In genomic region chr14:77148510-77149231, GRCh38 we compare ENCODE assay signal across 15 cellular contexts. TPM values are rescaled to one million over a fixed set of nuclear protein-coding genes. Genes with fewer than 3 reads are reported as not detected.
A peak's percentile ranks its signal among the peaks of the same experiment; 100 is the strongest.
DNase-seq lines count a peak whose midpoint lies in the region; ATAC-seq and TF ChIP-seq lines count a peak whose summit lies in the region.
"Had no signal": no experiment of that assay in that cellular context is flagged by ENCODE, and none has a peak within 500 bp of the region (broad histone marks: within the 10 kb centered on the region; RNA-seq: fewer than 3 reads in every experiment).

No MANE protein-coding gene starts in this region.

- no peaks in the 10 kb centered on the region for H3K9me3 Mint-ChIP-seq in GM23338
- H3K9me3 Mint-ChIP-seq: activated T-helper 2 cell treated with anti-CD3 and anti-CD28 coated beads, Interferon-gamma antibody, Interleukin-2, Interleukin-4, amounts not matched to agents 10 μg/mL and 5 μg/mL and 100 μg/mL, durations not matched to agents 14 hours and 24 hours and 36 hours; neural crest cell had no signal

- H3K27me3 Mint-ChIP-seq in GM23338 (ENCODE audit: insufficient read depth, low read depth, poor library complexity), result peaks cover 3% of the 10 kb centered on the region

- peak overlapping the region; percentile 56; the same call in 1 of the 2 replicates for H3K27ac ChIP-seq in GM23338 (ENCODE audit: low read depth)
- no peak overlapping the region for H3K27ac ChIP-seq in gastrocnemius medialis
- H3K27ac ChIP-seq: ascending aorta had no signal

- no peak overlapping the region for H2AFZ ChIP-seq in GM23338

- in situ Hi-C loops in gastrocnemius medialis (cut with MboI; ENCODE audit: low sequenced_read_pairs in 4 of 4), result no loop called here

- peak overlapping the region; percentile 78 for H3K27ac Mint-ChIP-seq in GM23338
- H3K27ac Mint-ChIP-seq: activated T-helper 2 cell treated with anti-CD3 and anti-CD28 coated beads, Interferon-gamma antibody, Interleukin-2, Interleukin-4, amounts not matched to agents 10 μg/mL and 5 μg/mL and 100 μg/mL, durations not matched to agents 14 hours and 24 hours and 36 hours had no signal

- peaks cover 15% of the 10 kb centered on the region; the same call in 1 of the 2 replicates for H3K79me2 ChIP-seq in GM23338 (replicated peaks; ENCODE audit: insufficient read depth)

- no peaks in the 10 kb centered on the region for H4K20me1 ChIP-seq in GM23338 (replicated peaks; ENCODE audit: insufficient read depth)

- H3K9me2 ChIP-seq in GM23338 (ENCODE audit: insufficient read depth), result no peaks in the 10 kb centered on the region

- no peaks in the 10 kb centered on the region for H3K9me3 ChIP-seq in gastrocnemius medialis
- H3K9me3 ChIP-seq: ascending aorta had no signal

- no peak overlapping the region for H3K4me2 ChIP-seq in GM23338

- no peak for TF ChIP-seq POLR2A in gastrocnemius medialis (IDR thresholded peaks at IDR 0.05)

- H3K27me3 ChIP-seq in GM23338 (ENCODE audit: insufficient read depth) (no peaks in the 10 kb centered on the region), gastrocnemius medialis (peaks cover 3 to 20% (median 15%) of the 10 kb centered on the region in 3 donors)

- ATAC-seq in GM23338, result peak; percentile 25; the same call in 2 of the 3 replicates
- no peak for ATAC-seq in GM21717 (IDR thresholded peaks at IDR 0.05; ENCODE audit: unreplicated experiment)
- no peak for ATAC-seq in GM21825 (IDR thresholded peaks at IDR 0.05; ENCODE audit: unreplicated experiment)
- ATAC-seq in gastrocnemius medialis, result no peak

- TF ChIP-seq CTCF in GM23338 (conservative IDR thresholded peaks at IDR 0.05; ENCODE audit: low read depth in 2 of 2) (no peak), gastrocnemius medialis (IDR thresholded peaks at IDR 0.05 in 4 of 5, conservative IDR thresholded peaks at IDR 0.05 in 1 of 5) (no peak)

- H3F3A ChIP-seq in GM23338 (replicated peaks; ENCODE audit: low read depth), result peaks cover 4% of the 10 kb centered on the region; the same call in 1 of the 2 replicates

- H3K36me3 ChIP-seq in GM23338 (ENCODE audit: insufficient read depth), result no peaks in the 10 kb centered on the region
- H3K36me3 ChIP-seq in gastrocnemius medialis, result no peaks in the 10 kb centered on the region
- H3K36me3 ChIP-seq: ascending aorta had no signal

- H3K4me1 ChIP-seq in GM23338 (ENCODE audit: insufficient read depth) (peaks cover 37% of the 10 kb centered on the region), gastrocnemius medialis (no peaks in the 10 kb centered on the region)
- H3K4me1 ChIP-seq: ascending aorta had no signal

- no peak overlapping the region for H3K4me3 Mint-ChIP-seq in GM23338
- H3K4me3 Mint-ChIP-seq: neural crest cell had no signal

- DNase-seq in COLO668 (lab: John Stamatoyannopoulos, UW; ENCODE audit: unreplicated experiment) (peak; percentile 26), GM23338 (ENCODE audit: low spot score) (peak; percentile 58), NCI-H69 (lab: John Stamatoyannopoulos, UW) (peak; percentile 40), cerebellum (ENCODE audit: low spot score) (peak; percentile 83), gastrocnemius medialis (no peak), CD1c-positive myeloid dendritic cell (ENCODE audit: extremely low spot score) (no peak)
- DNase-seq: GOT3 had no signal

- intact Hi-C loops in gastrocnemius medialis (cut with DNase I; ENCODE audit: low total_unique reads), result no loop called here

- no peak overlapping the region for H3K4me3 ChIP-seq in GM23338
- no peak overlapping the region for H3K4me3 ChIP-seq in gastrocnemius medialis
- H3K4me3 ChIP-seq: ascending aorta had no signal

- no peaks in the 10 kb centered on the region for H3K36me3 Mint-ChIP-seq in GM23338 (ENCODE audit: low read depth)

- peaks cover 55% of the 10 kb centered on the region for H3K4me1 Mint-ChIP-seq in GM23338
- H3K4me1 Mint-ChIP-seq: neural crest cell had no signal

TF ChIP-seq in GM23338, 12 proteins besides CTCF, POLR2A, EP300 and RAD21:
- no peak for TF ChIP-seq POLR2AphosphoS5 (IDR thresholded peaks at IDR 0.05; ENCODE audit: low read depth)
TF ChIP-seq in GM23338: peak in this region for 0.

RNA-seq across cellular contexts. Expression of gene ZDHHC22, which starts 7.1 kb away (rescaled TPM):
- total RNA-seq in GM23338 (2014; rRNA removed; shearing (Covaris generic)), result 29.3 and 32.1 TPM in 2 replicates
- 14.7 and 17.6 TPM in 2 replicates for polyA plus RNA-seq in GM23338 (2016; fragmentation: Nextera tagmentation; extraction: Ambion mirVana)
- total RNA-seq in cerebellum, result 9.8 TPM
- total RNA-seq in gastrocnemius medialis, result not detected
- total RNA-seq: activated T-helper 2 cell treated with anti-CD3 and anti-CD28 coated beads, Interferon-gamma antibody, Interleukin-2, Interleukin-4, amounts not matched to agents 10 μg/mL and 5 μg/mL and 100 μg/mL, durations not matched to agents 14 hours and 24 hours and 36 hours; ascending aorta; epithelial cell of proximal tubule; MCF 10A had no signal

RNA-seq across cellular contexts. Expression of gene TMEM63C, which starts 32.9 kb away (rescaled TPM):
- 6.3 and 6.4 TPM in 2 replicates for total RNA-seq in GM23338 (2014; rRNA removed; shearing (Covaris generic))
- polyA plus RNA-seq in GM23338 (2016; fragmentation: Nextera tagmentation; extraction: Ambion mirVana), result 1.2 and 2.1 TPM in 2 replicates
- total RNA-seq in cerebellum (16.9 TPM), gastrocnemius medialis (under 1 TPM in 2 of 4 donors, not detected in 2; 0.05 TPM)
- total RNA-seq: HT1080 had no signal

RNA-seq across cellular contexts. Expression of gene CIPC, which starts 50.6 kb away (rescaled TPM):
- 33.7 and 36.9 TPM in 2 replicates for total RNA-seq in GM23338 (2014; rRNA removed; shearing (Covaris generic))
- 7.3 and 8.1 TPM in 2 replicates for polyA plus RNA-seq in GM23338 (2016; fragmentation: Nextera tagmentation; extraction: Ambion mirVana)
- total RNA-seq in cerebellum (40.9 TPM), gastrocnemius medialis (100 to 1,000 TPM; 114 to 178 (median 120) TPM)

Comparison
In these comparisons a context has a peak if more than half of its experiments do, and no peak if none do; other contexts are left out.
1. DNase-seq: peak in COLO668 (single experiment), GM23338 (single experiment), NCI-H69 (single experiment) and cerebellum (single experiment); none in gastrocnemius medialis (0 of 2) and CD1c-positive myeloid dendritic cell (single experiment).
2. RNA of gene ZDHHC22, which starts 7.1 kb away (total RNA-seq): 29.3 to 32.1 TPM in GM23338 and 9.8 TPM in cerebellum (single experiment); not detected in gastrocnemius medialis; every median in the first group is over 10 times any median in the second.